In genomic region chr2:111957872-111958354, GRCh38 we compare ENCODE assay signal across 22 cellular contexts. TPM values are rescaled to one million over a fixed set of nuclear protein-coding genes. Genes with fewer than 3 reads are reported as not detected.
DNase-seq lines count a peak whose midpoint lies in the region; ATAC-seq and TF ChIP-seq lines count a peak whose summit lies in the region.
"Had no signal": no experiment of that assay in that cellular context is flagged by ENCODE, and none has a peak within 500 bp of the region (broad histone marks: within the 10 kb centered on the region; RNA-seq: fewer than 3 reads in every experiment).

No MANE protein-coding gene starts in this region.

- POLR2A ChIA-PET in Caco-2 (lab: Charles Lee) = no interaction called here

- H3K9me3 Mint-ChIP-seq in Caco-2 (ENCODE audit: unreplicated experiment) = no peaks in the 10 kb centered on the region
- no peaks in the 10 kb centered on the region for H3K9me3 Mint-ChIP-seq in mesothelial cell of epicardium
- H3K9me3 Mint-ChIP-seq: dendritic cell treated with granulocyte-macrophage colony-stimulating factor and Interleukin-4, amounts not matched to agents 40 ng/mL and 50 ng/mL, for 4 days; immature natural killer cell; neural progenitor cell had no signal

- H3K27me3 ChIP-seq in Caco-2 (replicated peaks; ENCODE audit: control insufficient read depth, insufficient read depth, low read length) (no peaks in the 10 kb centered on the region), esophagus muscularis mucosa (no peaks in the 10 kb centered on the region), suprapubic skin (no peaks in the 10 kb centered on the region)
- H3K27me3 ChIP-seq: BLaER1, neural progenitor cell had no signal

- H3K4me1 Mint-ChIP-seq in Caco-2 (ENCODE audit: low read depth, unreplicated experiment) (peaks cover 22% of the 10 kb centered on the region), mesothelial cell of epicardium (peaks cover 6% of the 10 kb centered on the region)
- H3K4me1 Mint-ChIP-seq: immature natural killer cell had no signal

- H3K4me1 ChIP-seq in Caco-2 = peaks cover 5% of the 10 kb centered on the region
- peaks cover 8 to 33% (median 13%) of the 10 kb centered on the region in 4 donors for H3K4me1 ChIP-seq in esophagus muscularis mucosa
- peaks cover 31% of the 10 kb centered on the region for H3K4me1 ChIP-seq in suprapubic skin
- H3K4me1 ChIP-seq: BLaER1 had no signal

- intact Hi-C loops in Caco-2 (cut with micrococcal nuclease; ENCODE audit: unreplicated experiment) (no loop called here), esophagus muscularis mucosa (cut with DNase I) (no loop called here)

- TF ChIP-seq CTCF in Caco-2 (IDR thresholded peaks at IDR 0.05; ENCODE audit: insufficient read depth in 1 of 2, low read depth in 1 of 2, low read length in 1 of 2, severe bottlenecking in 1 of 2, unreplicated experiment in 1 of 2) = no peak
- no peak for TF ChIP-seq CTCF in esophagus muscularis mucosa (IDR thresholded peaks at IDR 0.05)
- TF ChIP-seq CTCF in suprapubic skin (IDR thresholded peaks at IDR 0.05) = no peak
- TF ChIP-seq CTCF in mesothelial cell of epicardium (IDR thresholded peaks at IDR 0.05; ENCODE audit: unreplicated experiment) = no peak

- H3K36me3 Mint-ChIP-seq in Caco-2 (ENCODE audit: insufficient read depth, unreplicated experiment) (peaks cover 60% of the 10 kb centered on the region), mesothelial cell of epicardium (peaks cover 16% of the 10 kb centered on the region)

- H3K27me3 Mint-ChIP-seq in Caco-2 (ENCODE audit: insufficient read depth, unreplicated experiment) (no peaks in the 10 kb centered on the region), mesothelial cell of epicardium (ENCODE audit: low read depth) (no peaks in the 10 kb centered on the region)
- H3K27me3 Mint-ChIP-seq: dendritic cell treated with granulocyte-macrophage colony-stimulating factor and Interleukin-4, amounts not matched to agents 40 ng/mL and 50 ng/mL, for 4 days had no signal

- H3K9me3 ChIP-seq in Caco-2 (no peaks in the 10 kb centered on the region), esophagus muscularis mucosa (no peaks in the 10 kb centered on the region), suprapubic skin (no peaks in the 10 kb centered on the region)
- H3K9me3 ChIP-seq: BLaER1 had no signal

- 83% methylated on average over 6 of the region's 6 CpGs for WGBS in esophagus muscularis mucosa
- WGBS in suprapubic skin = 53% methylated on average over 6 of the region's 6 CpGs

- H3K27ac ChIP-seq in esophagus muscularis mucosa (replicated peaks in 1 of 4) (peak overlapping the region; percentile 43 to 65 (median 52)), suprapubic skin (peak overlapping the region; percentile 91)
- H3K27ac ChIP-seq: BLaER1, neural progenitor cell, WERI-Rb-1 had no signal

- TF ChIP-seq POLR2A in esophagus muscularis mucosa (IDR thresholded peaks at IDR 0.05; ENCODE audit: low read depth) (no peak), suprapubic skin (IDR thresholded peaks at IDR 0.05) (no peak)

- peak; percentile 65 for ATAC-seq in left lobe of liver

- DNase-seq in Caco-2 (no peak), esophagus muscularis mucosa (ENCODE audit: extremely low spot score) (no peak), left lobe of liver (ENCODE audit: low spot score) (no peak), suprapubic skin (ENCODE audit: low spot score in 2 of 2) (no peak), mesothelial cell of epicardium (ENCODE audit: low spot score in 2 of 2, unreplicated experiment in 2 of 2) (no peak), NCI-H146 (lab: John Stamatoyannopoulos, UW) (no peak), dermis blood vessel endothelial cell (no peak)
- DNase-seq in stimulated activated CD4-positive, alpha-beta T cell treated with anti-CD3 and anti-CD28 coated beads, Interleukin-2, amount 100 ng/mL, for 24 hours = no peak
- DNase-seq: activated naive CD4-positive, alpha-beta T cell treated with anti-CD3 and anti-CD28 coated beads, Interleukin-2, amount 50 U/mL, for 16 hours; activated T-cell treated with anti-CD3 and anti-CD28 coated beads, Interleukin-2, amount 50 U/mL, for 48 hours; glutamatergic neuron; GOT3; immature natural killer cell; IMR-90; MM.1S; NCI-H2081; NCI-H524; stimulated activated naive CD4-positive, alpha-beta T cell treated with Interleukin-2 at 50 U/mL for 16 hours; WERI-Rb-1 had no signal

- H3K4me3 ChIP-seq in Caco-2 (ENCODE audit: low read depth, low read length) (no peak overlapping the region), esophagus muscularis mucosa (no peak overlapping the region), suprapubic skin (no peak overlapping the region)
- H3K4me3 ChIP-seq: BLaER1, neural progenitor cell had no signal

- H3K36me3 ChIP-seq in Caco-2 (ENCODE audit: control insufficient read depth, insufficient read depth, low read length) (no peaks in the 10 kb centered on the region), esophagus muscularis mucosa (peaks cover 0 to 6% (median 3%) of the 10 kb centered on the region in 4 donors), suprapubic skin (no peaks in the 10 kb centered on the region)
- H3K36me3 ChIP-seq: BLaER1, neural progenitor cell, WERI-Rb-1 had no signal

- TF ChIP-seq EP300 in esophagus muscularis mucosa (IDR thresholded peaks at IDR 0.05) (no peak), suprapubic skin (IDR thresholded peaks at IDR 0.05) (no peak)

- H3K4me3 Mint-ChIP-seq in Caco-2 (ENCODE audit: unreplicated experiment) (no peak overlapping the region), mesothelial cell of epicardium (no peak overlapping the region)
- H3K4me3 Mint-ChIP-seq: dendritic cell treated with granulocyte-macrophage colony-stimulating factor and Interleukin-4, amounts not matched to agents 40 ng/mL and 50 ng/mL, for 4 days; immature natural killer cell; neural progenitor cell had no signal

- CTCF ChIA-PET in Caco-2 (lab: Charles Lee) = interaction anchor here (0.8 kb wide), 1 partner anchor 57 kb away, joined by 5 read pairs; no protein-coding TSS in a partner anchor

- BruUV-seq in Caco-2 (replicated peaks; lab: Mats Ljungman, UMichigan) = no TSS peak

- H3K27ac Mint-ChIP-seq in Caco-2 (ENCODE audit: unreplicated experiment) (peak overlapping the region; percentile 25), mesothelial cell of epicardium (no peak overlapping the region)
- H3K27ac Mint-ChIP-seq: dendritic cell treated with granulocyte-macrophage colony-stimulating factor and Interleukin-4, amounts not matched to agents 40 ng/mL and 50 ng/mL, for 4 days; immature natural killer cell; neural progenitor cell had no signal

RNA-seq across cellular contexts. Expression of gene MERTK, which starts 59.5 kb away (rescaled TPM):
- total RNA-seq in Caco-2 (2022) (39.2 and 42.6 TPM in 2 replicates), esophagus muscularis mucosa (10 to 100 TPM; 19.9 to 31.0 (median 22.3) TPM), left lobe of liver (14.3 TPM), suprapubic skin (1 to 10 TPM; 5.5 to 6.7 (median 5.7) TPM), mesothelial cell of epicardium (25.1 to 27.3 TPM (median 27.1 TPM) in 3 replicates), dermis blood vessel endothelial cell (25.0 and 28.9 TPM in 2 replicates)
